ENCODE assay signal across 1 cellular context in the genomic region with DNA sequence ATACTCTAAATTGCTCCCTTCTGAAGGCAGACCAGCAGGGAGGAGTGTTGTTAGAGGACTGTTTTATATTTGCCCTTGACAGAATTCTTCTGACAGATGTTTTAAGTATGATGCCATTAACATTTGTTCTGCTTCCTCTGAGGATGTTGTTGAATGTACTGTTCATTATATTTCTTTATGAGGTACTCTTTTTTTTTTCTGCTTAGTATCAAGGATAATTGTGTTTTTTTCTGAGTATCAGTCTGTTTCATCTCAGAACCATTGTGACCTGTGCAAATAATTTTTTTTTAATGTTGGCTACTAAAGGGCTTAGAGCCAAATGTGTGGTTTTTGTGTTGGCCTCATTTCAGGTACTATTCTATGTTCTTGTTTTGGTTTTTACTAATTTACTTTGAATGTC.
TF ChIP-seq lines count a peak whose summit lies in the region.

No MANE protein-coding gene starts in this region.

TF ChIP-seq in SK-N-SH, 30 proteins besides CTCF, POLR2A, EP300 and RAD21:
- no peak for TF ChIP-seq CHD2 (IDR thresholded peaks at IDR 0.05; ENCODE audit: low read length, partially characterized antibody)
- TF ChIP-seq GATA2 (CRISPR knock-in tag; IDR thresholded peaks at IDR 0.05), result peak; percentile 33; the same call in 1 of the 2 replicates
- peak; percentile 56 for TF ChIP-seq TCF12 (IDR thresholded peaks at IDR 0.05)
